Comparison of ENCODE assay signal across 8 cellular contexts in the genomic region with DNA sequence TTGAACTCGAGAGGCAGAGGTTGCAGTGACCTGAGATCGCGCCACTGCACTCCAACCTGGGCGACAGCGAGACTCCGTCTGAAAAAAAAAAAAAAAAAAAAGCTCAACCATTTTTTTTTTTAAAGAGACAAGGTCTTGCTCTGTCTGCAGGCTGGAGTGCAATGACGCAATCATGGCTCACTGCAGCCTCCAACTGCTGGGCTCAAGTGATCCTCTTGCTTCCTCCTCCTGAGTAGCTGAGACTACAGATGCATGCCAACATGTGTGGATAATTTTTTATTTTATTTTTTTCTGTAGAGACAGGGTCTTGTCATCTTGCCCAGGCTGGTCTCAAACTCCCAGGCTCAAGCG. TPM values are rescaled to one million over a fixed set of nuclear protein-coding genes. Genes with fewer than 3 reads are reported as not detected.
DNase-seq lines count a peak whose midpoint lies in the region; ATAC-seq and TF ChIP-seq lines count a peak whose summit lies in the region.

No MANE protein-coding gene starts in this region.

- H2AK5ac ChIP-seq in H9 (ENCODE audit: insufficient read length, low read length), result no peak overlapping the region

- no peaks in the 10 kb centered on the region for H3K23me2 ChIP-seq in H9 (ENCODE audit: insufficient read length, low read depth, low read length, poor library complexity, severe bottlenecking)

- intact Hi-C loops in activated naive CD4-positive, alpha-beta T cell treated with anti-CD3 and anti-CD28 coated beads for 36 hours (cut with micrococcal nuclease), result loop anchor here (1.0 kb wide), 1 partner anchor 20 kb away; no protein-coding TSS in a partner anchor
- intact Hi-C loops in stomach (cut with DNase I; ENCODE audit: low total_unique reads), result no loop called here

- H3K4ac ChIP-seq in H9 (ENCODE audit: low read depth, low read length), result no peak overlapping the region

- no peak overlapping the region for H3K9ac ChIP-seq in H9 (ENCODE audit: extremely low read depth, insufficient read length, low read length)

- peak overlapping the region; percentile 53 for H3K4me3 Mint-ChIP-seq in activated naive CD4-positive, alpha-beta T cell treated with anti-CD3 and anti-CD28 coated beads for 36 hours
- H3K4me3 Mint-ChIP-seq in H9, result no peak overlapping the region

- H3K79me2 ChIP-seq in H9 (ENCODE audit: insufficient read depth, low read length), result no peaks in the 10 kb centered on the region

- H2BK20ac ChIP-seq in H9 (ENCODE audit: low read depth, low read length, poor library complexity, severe bottlenecking), result no peak overlapping the region

- peak overlapping the region; percentile 36 to 97 (median 90) for H3K27ac ChIP-seq in gastroesophageal sphincter
- H3K27ac ChIP-seq in stomach, result peak overlapping the region in 4 of 5 donors; percentile 57 to 91 (median 84)
- H3K27ac ChIP-seq in H9 (ENCODE audit: insufficient read length, low read depth, low read length), result no peak overlapping the region

- H2BK120ac ChIP-seq in H9 (ENCODE audit: low read depth, low read length, poor library complexity, severe bottlenecking), result no peak overlapping the region

- peaks cover 9% of the 10 kb centered on the region for H3K27me3 Mint-ChIP-seq in activated naive CD4-positive, alpha-beta T cell treated with anti-CD3 and anti-CD28 coated beads for 36 hours (ENCODE audit: low read depth)
- no peaks in the 10 kb centered on the region for H3K27me3 Mint-ChIP-seq in H9 (ENCODE audit: low read depth)

- no peak overlapping the region for H3K14ac ChIP-seq in H9 (ENCODE audit: insufficient read depth, low read length)

- no peaks in the 10 kb centered on the region for H4K20me1 ChIP-seq in H9 (ENCODE audit: control insufficient read depth, insufficient read depth, insufficient read length)

- H4K8ac ChIP-seq in H9 (replicated peaks; ENCODE audit: insufficient read length, low read depth, low read length), result no peak overlapping the region

- no peak for TF ChIP-seq CTCF in gastroesophageal sphincter (IDR thresholded peaks at IDR 0.05)
- no peak for TF ChIP-seq CTCF in stomach (IDR thresholded peaks at IDR 0.05)
- TF ChIP-seq CTCF in H9 (conservative IDR thresholded peaks at IDR 0.05), result no peak

- H3K4me3 ChIP-seq in gastroesophageal sphincter (peak overlapping the region; percentile 6 to 41), stomach (peak overlapping the region in 3 of 4 donors; percentile 0 to 19 (median 14))

- H2AFZ ChIP-seq in H9 (ENCODE audit: low read length), result no peak overlapping the region

- no peaks in the 10 kb centered on the region for H3K36me3 Mint-ChIP-seq in activated naive CD4-positive, alpha-beta T cell treated with anti-CD3 and anti-CD28 coated beads for 36 hours (ENCODE audit: low read depth)
- H3K36me3 Mint-ChIP-seq in H9 (ENCODE audit: insufficient read depth in 1 of 3, low read depth in 3 of 3), result peaks cover 0 to 14% (median 5%) of the 10 kb centered on the region in 3 experiments; a peak in 4 of 7 replicates

- no peaks in the 10 kb centered on the region for H3K9me3 ChIP-seq in gastroesophageal sphincter
- H3K9me3 ChIP-seq in stomach, result no peaks in the 10 kb centered on the region
- H3K9me3 ChIP-seq in H9 (ENCODE audit: control insufficient read depth, low read depth, low read length), result no peaks in the 10 kb centered on the region

- H2BK5ac ChIP-seq in H9 (ENCODE audit: insufficient read length, low read length), result no peak overlapping the region

- CTCF ChIA-PET in activated naive CD4-positive, alpha-beta T cell treated with anti-CD3 and anti-CD28 coated beads for 36 hours (lab: Charles Lee), result interaction anchor here (1.1 to 3.9 kb wide), 6 partner anchors 9 to 21 kb away, joined by 3 to 25 read pairs (median 7); a partner anchor contains a TSS

- H4K91ac ChIP-seq in H9 (ENCODE audit: insufficient read length, low read depth, low read length), result no peak overlapping the region

- H3K4me1 Mint-ChIP-seq in activated naive CD4-positive, alpha-beta T cell treated with anti-CD3 and anti-CD28 coated beads for 36 hours (ENCODE audit: low read depth), result peaks cover 5% of the 10 kb centered on the region
- peaks cover 4 to 6% of the 10 kb centered on the region in 2 experiments for H3K4me1 Mint-ChIP-seq in H9

- H3K79me1 ChIP-seq in H9 (ENCODE audit: insufficient read depth, low read depth, low read length, poor library complexity, severe bottlenecking), result no peaks in the 10 kb centered on the region

- H3K4me1 ChIP-seq in gastroesophageal sphincter (peaks cover 0 to 100% (median 56%) of the 10 kb centered on the region in 3 donors), stomach (peaks cover 12 to 87% (median 51%) of the 10 kb centered on the region in 4 donors), H9 (ENCODE audit: insufficient read depth, low read length) (no peaks in the 10 kb centered on the region; the same call in 1 of the 2 replicates)

- H3K27me3 ChIP-seq in gastroesophageal sphincter (no peaks in the 10 kb centered on the region), stomach (peaks cover 0 to 5% (median 0%) of the 10 kb centered on the region in 3 donors), H9 (ENCODE audit: insufficient read depth, low read length) (no peaks in the 10 kb centered on the region)

- H3K4me2 ChIP-seq in H9 (ENCODE audit: insufficient read depth, insufficient read length, low read length), result no peak overlapping the region

- peak; percentile 35 for ATAC-seq in SK-N-SH treated with all-trans-retinoic acid at 6 μM for 48 hours
- ATAC-seq in gastroesophageal sphincter, result peak; percentile 35
- ATAC-seq in GM19463 (IDR thresholded peaks at IDR 0.05; ENCODE audit: unreplicated experiment), result no peak

- DNase-seq in activated naive CD4-positive, alpha-beta T cell treated with anti-CD3 and anti-CD28 coated beads for 36 hours, result peak; percentile 73
- DNase-seq in activated naive CD4-positive, alpha-beta T cell treated with anti-CD3 and anti-CD28 coated beads, Interleukin-2, amount 50 U/mL, for 16 hours, result no peak
- peak; percentile 51 for DNase-seq in stomach
- no peak for DNase-seq in H9
- DNase-seq in NCI-H1930 (lab: John Stamatoyannopoulos, UW), result no peak

- H2BK12ac ChIP-seq in H9 (ENCODE audit: insufficient read length, low read depth, low read length), result no peak overlapping the region

- H3K18ac ChIP-seq in H9 (ENCODE audit: insufficient read length, low read depth, low read length), result no peak overlapping the region

- H3K9me3 Mint-ChIP-seq in activated naive CD4-positive, alpha-beta T cell treated with anti-CD3 and anti-CD28 coated beads for 36 hours, result no peaks in the 10 kb centered on the region
- H3K9me3 Mint-ChIP-seq in H9, result no peaks in the 10 kb centered on the region

- no peak overlapping the region for H4K5ac ChIP-seq in H9 (ENCODE audit: insufficient read length, low read depth, low read length)

- H3K27ac Mint-ChIP-seq in activated naive CD4-positive, alpha-beta T cell treated with anti-CD3 and anti-CD28 coated beads for 36 hours, result peak overlapping the region; percentile 82
- H3K27ac Mint-ChIP-seq in H9, result no peak overlapping the region

- no peak overlapping the region for H3K23ac ChIP-seq in H9 (ENCODE audit: insufficient read length, low read depth, low read length)

- no peak overlapping the region for H2BK15ac ChIP-seq in H9 (ENCODE audit: low read depth, low read length)

- H3K56ac ChIP-seq in H9 (ENCODE audit: insufficient read length, low read depth, low read length), result no peak overlapping the region

- H3T11ph ChIP-seq in H9 (ENCODE audit: low read length), result no peak overlapping the region

- H3K36me3 ChIP-seq in gastroesophageal sphincter (peaks cover 0 to 42% of the 10 kb centered on the region in 2 donors), stomach (peaks cover 9 to 26% (median 22%) of the 10 kb centered on the region in 4 donors)

- TF ChIP-seq EP300 in gastroesophageal sphincter (IDR thresholded peaks at IDR 0.05) (no peak), stomach (IDR thresholded peaks at IDR 0.05) (no peak)

- no peak for TF ChIP-seq POLR2A in gastroesophageal sphincter (IDR thresholded peaks at IDR 0.05)
- no peak for TF ChIP-seq POLR2A in stomach (IDR thresholded peaks at IDR 0.05)

- WGBS in gastroesophageal sphincter (ENCODE audit: low coverage in 1 of 2), 2 donors, result 4 to 15% methylated on average over 2 to 8 of the region's 8 CpGs
- 10 to 23% (median 16%) methylated on average over 8 of the region's 8 CpGs for WGBS in stomach, 5 donors
- no CpG with 5 or more reads among the region's 8 CpGs for WGBS in H9 (ENCODE audit: extremely low coverage, insufficient read length, low lambda C conversion rate)

TF ChIP-seq in SK-N-SH treated with all-trans-retinoic acid at 6 μM for 48 hours, 23 proteins besides CTCF, POLR2A, EP300 and RAD21 (continues in another document):
- TF ChIP-seq TOX (CRISPR knock-in tag; IDR thresholded peaks at IDR 0.05; ENCODE audit: borderline replicate concordance), result no peak

RNA-seq across cellular contexts. Expression of a gene that starts 10.3 kb away (rescaled TPM):
- under 1 TPM; 0.27 to 0.41 TPM for total RNA-seq in activated naive CD4-positive, alpha-beta T cell treated with anti-CD3 and anti-CD28 coated beads for 36 hours
- total RNA-seq in gastroesophageal sphincter (100 to 1,000 TPM; 149 to 383 (median 159) TPM), stomach (100 to 1,000 TPM in 1 of 5 donors, 10 to 100 TPM in 4; 24.5 to 334 (median 36.2) TPM), H9 (2021) (18.7 and 19.7 TPM in 2 replicates)
- 10 to 100 TPM; 38.6 to 45.1 (median 39.9) TPM for polyA plus RNA-seq in stomach

RNA-seq across cellular contexts. Expression of a gene that starts 21.8 kb away (rescaled TPM):
- total RNA-seq in activated naive CD4-positive, alpha-beta T cell treated with anti-CD3 and anti-CD28 coated beads for 36 hours, result 100 to 1,000 TPM; 274 to 300 TPM
- 100 to 1,000 TPM; 332 to 592 (median 362) TPM for total RNA-seq in gastroesophageal sphincter
- total RNA-seq in stomach, result 100 to 1,000 TPM; 110 to 784 (median 214) TPM
- polyA plus RNA-seq in stomach, result 100 to 1,000 TPM; 540 to 699 (median 547) TPM
- total RNA-seq in H9 (2021), result 325 and 332 TPM in 2 replicates

RNA-seq across cellular contexts. Expression of a gene that starts 55.0 kb away (rescaled TPM):
- 100 to 1,000 TPM; 146 to 149 TPM for total RNA-seq in activated naive CD4-positive, alpha-beta T cell treated with anti-CD3 and anti-CD28 coated beads for 36 hours
- total RNA-seq in gastroesophageal sphincter, result 1,000 to 10,000 TPM; 1,196 to 1,646 (median 1,370) TPM
- 1,000 to 10,000 TPM in 1 of 5 donors, 100 to 1,000 TPM in 4; 204 to 1,097 (median 628) TPM for total RNA-seq in stomach
- polyA plus RNA-seq in stomach, result 100 to 1,000 TPM; 496 to 589 (median 581) TPM
- total RNA-seq in H9 (2021), result 377 and 388 TPM in 2 replicates

Comparison
In these comparisons a context has a peak if more than half of its experiments do, and no peak if none do; other contexts are left out.
1. DNase-seq: peak in activated naive CD4-positive, alpha-beta T cell treated with anti-CD3 and anti-CD28 coated beads for 36 hours (single experiment) and stomach (single experiment); none in activated naive CD4-positive, alpha-beta T cell treated with anti-CD3 and anti-CD28 coated beads, Interleukin-2, amount 50 U/mL, for 16 hours (single experiment), H9 (single experiment) and NCI-H1930 (0 of 2).
2. RNA of a gene that starts 10.3 kb away (total RNA-seq): 149 to 383 TPM in gastroesophageal sphincter, 24.5 to 334 TPM in stomach and 18.7 to 19.7 TPM in H9; 0.27 to 0.41 TPM in activated naive CD4-positive, alpha-beta T cell treated with anti-CD3 and anti-CD28 coated beads for 36 hours; every median in the first group is over 10 times any median in the second.